ENCODE assay signal across 9 cellular contexts in the genomic region with DNA sequence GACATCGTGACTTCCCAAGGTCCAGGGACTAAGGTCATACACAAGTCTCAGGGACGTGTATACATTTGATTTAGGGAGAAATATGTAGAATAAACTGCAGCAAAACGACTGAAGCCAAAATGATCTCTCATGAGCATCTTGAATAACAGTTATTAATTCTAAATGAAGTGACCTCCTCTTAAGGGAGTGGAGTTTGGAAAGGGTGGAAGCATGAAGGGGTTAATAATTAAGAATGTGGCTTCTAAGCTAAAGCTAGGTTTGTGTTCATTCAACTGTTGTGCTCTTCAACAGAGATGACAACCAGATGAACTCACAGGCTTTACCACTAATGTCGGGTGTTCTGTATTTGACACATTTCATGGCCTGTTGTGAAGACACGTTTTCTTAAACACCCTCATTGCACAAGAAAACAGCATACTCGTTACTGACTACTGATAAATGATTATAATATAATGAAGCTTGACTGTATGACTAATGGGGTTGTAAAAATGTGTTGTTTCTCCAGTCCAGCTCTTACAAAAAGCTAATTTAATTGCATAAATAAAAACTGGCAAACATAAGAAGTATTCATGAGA. TPM values are rescaled to one million over a fixed set of nuclear protein-coding genes. Genes with fewer than 3 reads are reported as not detected.
A peak's percentile ranks its signal among the peaks of the same experiment; 100 is the strongest.
DNase-seq lines count a peak whose midpoint lies in the region; ATAC-seq lines count a peak whose summit lies in the region.
"Had no signal": no experiment of that assay in that cellular context is flagged by ENCODE, and none has a peak within 500 bp of the region (broad histone marks: within the 10 kb centered on the region; RNA-seq: fewer than 3 reads in every experiment).

No MANE protein-coding gene starts in this region.

- DNase-seq in activated T-cell treated with anti-CD3 and anti-CD28 coated beads, Interleukin-2, amount 50 U/mL, for 24 hours = no peak
- no peak for DNase-seq in activated T-cell treated with anti-CD3 and anti-CD28 coated beads, Interleukin-2, amount 50 U/mL, for 48 hours
- DNase-seq in immature natural killer cell = no peak
- no peak for DNase-seq in stimulated activated effector memory CD8-positive, alpha-beta T cell treated with anti-CD3 and anti-CD28 coated beads, Interleukin-12 subunit alpha, Interleukin-12 subunit beta, amount 100 ng/mL, for 72 hours (ENCODE audit: low spot score in 2 of 2)
- DNase-seq in NCI-H1048 (lab: John Stamatoyannopoulos, UW) = no peak
- DNase-seq: NCI-H446 had no signal

- H3K27me3 Mint-ChIP-seq in activated T-cell treated with anti-CD3 and anti-CD28 coated beads, Interleukin-2, amount 50 U/mL, for 24 hours = peaks cover 88% of the 10 kb centered on the region
- peaks cover 61% of the 10 kb centered on the region for H3K27me3 Mint-ChIP-seq in activated T-helper 17 cell treated with anti-CD3 and anti-CD28 coated beads, Interleukin-2, amount 50 U/mL, for 72 hours
- H3K27me3 Mint-ChIP-seq in immature natural killer cell (ENCODE audit: low read depth in 3 of 3) = peaks cover 6 to 32% (median 23%) of the 10 kb centered on the region in 3 donors

- H3K9me3 Mint-ChIP-seq in activated T-cell treated with anti-CD3 and anti-CD28 coated beads, Interleukin-2, amount 50 U/mL, for 24 hours = no peaks in the 10 kb centered on the region
- no peaks in the 10 kb centered on the region for H3K9me3 Mint-ChIP-seq in activated T-helper 17 cell treated with anti-CD3 and anti-CD28 coated beads, Interleukin-2, amount 50 U/mL, for 72 hours
- peaks cover 0 to 3% (median 0%) of the 10 kb centered on the region in 6 donors for H3K9me3 Mint-ChIP-seq in immature natural killer cell
- no peaks in the 10 kb centered on the region for H3K9me3 Mint-ChIP-seq in stimulated activated effector memory CD8-positive, alpha-beta T cell treated with anti-CD3 and anti-CD28 coated beads, Interleukin-12 subunit alpha, Interleukin-12 subunit beta, amount 100 ng/mL, for 72 hours

- no peak overlapping the region for H3K27ac Mint-ChIP-seq in activated T-cell treated with anti-CD3 and anti-CD28 coated beads, Interleukin-2, amount 50 U/mL, for 24 hours
- H3K27ac Mint-ChIP-seq in activated T-helper 17 cell treated with anti-CD3 and anti-CD28 coated beads, Interleukin-2, amount 50 U/mL, for 72 hours = no peak overlapping the region
- no peak overlapping the region for H3K27ac Mint-ChIP-seq in immature natural killer cell
- H3K27ac Mint-ChIP-seq in stimulated activated effector memory CD8-positive, alpha-beta T cell treated with anti-CD3 and anti-CD28 coated beads, Interleukin-12 subunit alpha, Interleukin-12 subunit beta, amount 100 ng/mL, for 72 hours = no peak overlapping the region

- ATAC-seq in activated T-helper 17 cell treated with anti-CD3 and anti-CD28 coated beads, Interleukin-2, amount 50 U/mL, for 72 hours (replicated peaks) = no peak
- ATAC-seq in stimulated activated effector memory CD8-positive, alpha-beta T cell treated with anti-CD3 and anti-CD28 coated beads, Interleukin-12 subunit alpha, Interleukin-12 subunit beta, amount 100 ng/mL, for 72 hours = no peak
- no peak for ATAC-seq in HG02571 (IDR thresholded peaks at IDR 0.05; ENCODE audit: unreplicated experiment)
- no peak for ATAC-seq in HG03521 (IDR thresholded peaks at IDR 0.05; ENCODE audit: unreplicated experiment)

- H3K4me3 Mint-ChIP-seq in activated T-cell treated with anti-CD3 and anti-CD28 coated beads, Interleukin-2, amount 50 U/mL, for 24 hours = peak overlapping the region; percentile 23
- peak overlapping the region; percentile 38 for H3K4me3 Mint-ChIP-seq in activated T-helper 17 cell treated with anti-CD3 and anti-CD28 coated beads, Interleukin-2, amount 50 U/mL, for 72 hours
- H3K4me3 Mint-ChIP-seq in immature natural killer cell = peak overlapping the region; percentile 49 to 75 (median 65)
- peak overlapping the region; percentile 61 for H3K4me3 Mint-ChIP-seq in stimulated activated effector memory CD8-positive, alpha-beta T cell treated with anti-CD3 and anti-CD28 coated beads, Interleukin-12 subunit alpha, Interleukin-12 subunit beta, amount 100 ng/mL, for 72 hours

- H3K4me1 Mint-ChIP-seq in activated T-cell treated with anti-CD3 and anti-CD28 coated beads, Interleukin-2, amount 50 U/mL, for 24 hours (ENCODE audit: low read depth) = peaks cover 22% of the 10 kb centered on the region
- no peaks in the 10 kb centered on the region for H3K4me1 Mint-ChIP-seq in activated T-helper 17 cell treated with anti-CD3 and anti-CD28 coated beads, Interleukin-2, amount 50 U/mL, for 72 hours
- peaks cover 13 to 15% of the 10 kb centered on the region in 2 donors for H3K4me1 Mint-ChIP-seq in immature natural killer cell
- H3K4me1 Mint-ChIP-seq in stimulated activated effector memory CD8-positive, alpha-beta T cell treated with anti-CD3 and anti-CD28 coated beads, Interleukin-12 subunit alpha, Interleukin-12 subunit beta, amount 100 ng/mL, for 72 hours = peaks cover 26% of the 10 kb centered on the region

- H3K36me3 Mint-ChIP-seq in activated T-cell treated with anti-CD3 and anti-CD28 coated beads, Interleukin-2, amount 50 U/mL, for 24 hours (ENCODE audit: low read depth) = no peaks in the 10 kb centered on the region
- no peaks in the 10 kb centered on the region for H3K36me3 Mint-ChIP-seq in activated T-helper 17 cell treated with anti-CD3 and anti-CD28 coated beads, Interleukin-2, amount 50 U/mL, for 72 hours (ENCODE audit: low read depth)
- no peaks in the 10 kb centered on the region for H3K36me3 Mint-ChIP-seq in immature natural killer cell
- H3K36me3 Mint-ChIP-seq in stimulated activated effector memory CD8-positive, alpha-beta T cell treated with anti-CD3 and anti-CD28 coated beads, Interleukin-12 subunit alpha, Interleukin-12 subunit beta, amount 100 ng/mL, for 72 hours = no peaks in the 10 kb centered on the region

RNA-seq across cellular contexts. Expression of gene PPP1R14C, which starts 1.5 kb away (rescaled TPM):
- not detected for total RNA-seq in activated T-helper 17 cell treated with anti-CD3 and anti-CD28 coated beads, Interleukin-2, amount 50 U/mL, for 72 hours
- under 1 TPM in 1 of 3 donors, not detected in 2; 0.38 TPM for polyA plus RNA-seq in immature natural killer cell
